In the genomic region with DNA sequence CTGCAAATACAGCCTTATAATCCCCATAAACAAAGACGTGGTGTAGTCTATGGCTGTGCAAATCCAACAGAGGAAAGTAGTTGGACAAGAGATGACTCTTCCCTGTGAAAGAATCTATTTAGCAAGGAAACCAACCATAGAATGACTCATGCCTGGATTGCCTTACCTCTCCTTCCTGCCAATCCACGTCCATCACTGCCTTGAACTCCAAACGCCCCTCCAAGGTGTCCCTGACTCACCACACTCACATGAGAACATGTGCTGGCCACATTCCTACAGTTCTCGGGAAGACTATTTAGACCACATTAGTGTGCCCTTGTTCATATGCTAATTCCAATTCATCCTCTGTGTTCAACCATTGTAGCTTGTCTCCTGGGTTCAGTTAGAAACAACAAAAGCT, we compare ENCODE assay signal across 15 cellular contexts.
A peak's percentile ranks its signal among the peaks of the same experiment; 100 is the strongest.
DNase-seq lines count a peak whose midpoint lies in the region; ATAC-seq, FAIRE-seq and TF ChIP-seq lines count a peak whose summit lies in the region.
"Had no signal": no experiment of that assay in that cellular context is flagged by ENCODE, and none has a peak within 500 bp of the region (broad histone marks: within the 10 kb centered on the region; RNA-seq: fewer than 3 reads in every experiment).

No MANE protein-coding gene starts in this region.

- H3K27ac ChIP-seq in K562 (ENCODE audit: extremely low read depth, low read depth, low read length), result no peak overlapping the region
- no peak overlapping the region for H3K27ac ChIP-seq in keratinocyte (ENCODE audit: control insufficient read depth, insufficient read depth, low read length)
- H3K27ac ChIP-seq: left lung, Peyer's patch, psoas muscle had no signal

- H3K9ac ChIP-seq in K562 (ENCODE audit: insufficient read depth in 1 of 2, low read depth in 2 of 2, low read length in 2 of 2) (no peak overlapping the region), keratinocyte (ENCODE audit: control insufficient read depth, extremely low read depth, insufficient read depth, low read length) (no peak overlapping the region)

- FAIRE-seq in K562 (lab: Jason Lieb, UNC) (no peak), keratinocyte (lab: Jason Lieb, UNC) (peak; percentile 95)

- 0% methylated on average over 4 of the region's 4 CpGs for WGBS in K562 (ENCODE audit: insufficient coverage, low coverage, missing lambda C conversion rate)

- H3K4me1 ChIP-seq in K562 (replicated peaks in 1 of 2; ENCODE audit: control insufficient read depth in 2 of 2, insufficient read depth in 2 of 2, low read length in 2 of 2) (no peaks in the 10 kb centered on the region), keratinocyte (ENCODE audit: control insufficient read depth, extremely low read depth, insufficient read depth, low read length) (peaks cover 10% of the 10 kb centered on the region)
- H3K4me1 ChIP-seq: left lung, Peyer's patch, psoas muscle had no signal

- in situ Hi-C loops in K562 (cut with MboI), result no loop called here

- dilution Hi-C loops in keratinocyte (cut with MboI; ENCODE audit: extremely low pct_ligation_motif_present, low sequenced_read_pairs), result no loop called here

- H3K4me2 ChIP-seq in K562 (ENCODE audit: insufficient read depth, low read length), result no peak overlapping the region
- no peak overlapping the region for H3K4me2 ChIP-seq in keratinocyte (ENCODE audit: control insufficient read depth, extremely low read depth, insufficient read depth, low read depth, low read length)

- DNase-seq in AG09319 (ENCODE audit: extremely low read depth, low read depth) (peak; percentile 75), HS-5 (ENCODE audit: low read depth) (peak; percentile 96), K562 (ENCODE audit: extremely low read depth in 1 of 4, low spot score in 3 of 4) (no peak), keratinocyte (ENCODE audit: low read depth, low spot score) (peak; percentile 85), NCI-H510A (lab: John Stamatoyannopoulos, UW) (no peak), pons (ENCODE audit: low spot score) (no peak), cerebellum (ENCODE audit: low spot score) (no peak)
- DNase-seq in activated effector memory CD4-positive, alpha-beta T cell treated with anti-CD3 and anti-CD28 coated beads, Interleukin-2, amount 50 U/mL, for 16 hours, result no peak
- DNase-seq: activated CD4-positive, alpha-beta T cell treated with anti-CD3 and anti-CD28 coated beads, Interleukin-2, amount 10 ng/mL, durations not matched to agents 24 days and 14 days; activated naive CD4-positive, alpha-beta T cell treated with anti-CD3 and anti-CD28 coated beads for 36 hours; effector memory CD8-positive, alpha-beta T cell; left lung; NCI-H1694; Peyer's patch had no signal

- no peak for ATAC-seq in K562
- ATAC-seq: effector memory CD8-positive, alpha-beta T cell; left lung had no signal

- no TSS peak for BruUV-seq in K562 (replicated peaks; lab: Mats Ljungman, UMichigan)

- intact Hi-C loops in K562 (cut with micrococcal nuclease), result loop anchor here (5.0 kb wide), 1 partner anchor 41 kb away; no protein-coding TSS in a partner anchor

- TF ChIP-seq CTCF in AG09319 (IDR thresholded peaks at IDR 0.05; ENCODE audit: low read depth, low read length) (no peak), K562 (IDR thresholded peaks at IDR 0.05 in 2 of 3, conservative IDR thresholded peaks at IDR 0.05 in 1 of 3; ENCODE audit: insufficient read depth in 2 of 3, low read depth in 1 of 3, low read length in 3 of 3) (no peak), keratinocyte (optimal IDR thresholded peaks at IDR 0.05 in 1 of 3, IDR thresholded peaks at IDR 0.05 in 1 of 3, conservative IDR thresholded peaks at IDR 0.05 in 1 of 3; ENCODE audit: extremely low read depth in 1 of 3, insufficient read depth in 2 of 3, low read length in 3 of 3) (no peak)

- H3K9me1 ChIP-seq in K562 (ENCODE audit: control insufficient read depth, insufficient read depth, low read length), result no peaks in the 10 kb centered on the region
- no peaks in the 10 kb centered on the region for H3K9me1 ChIP-seq in keratinocyte (ENCODE audit: control insufficient read depth, extremely low read depth, insufficient read depth, low read length)

- H3K4me3 ChIP-seq in K562, result no peak overlapping the region
- no peak overlapping the region for H3K4me3 ChIP-seq in keratinocyte (ENCODE audit: control insufficient read depth in 2 of 3, extremely low read depth in 1 of 3, insufficient read depth in 2 of 3, low read depth in 1 of 3, low read length in 3 of 3)
- H3K4me3 ChIP-seq: left lung, Peyer's patch, psoas muscle had no signal

- TF ChIP-seq RAD21 in K562 (CRISPR knock-in tag; conservative IDR thresholded peaks at IDR 0.05 in 1 of 2, IDR thresholded peaks at IDR 0.05 in 1 of 2), result no peak

- CTCF ChIA-PET in K562 (lab: Yijun Ruan, JAX; ENCODE audit: low intra/inter-chr PET ratio), result no interaction called here

- TF ChIP-seq POLR2A in K562 (conservative IDR thresholded peaks at IDR 0.05), result no peak

- H2AFZ ChIP-seq in K562 (ENCODE audit: low read depth, low read length) (no peak overlapping the region), keratinocyte (ENCODE audit: control insufficient read depth, low read length) (no peak overlapping the region)

- no peaks in the 10 kb centered on the region; a peak in 2 of 5 replicates for H3K27me3 ChIP-seq in K562 (ENCODE audit: control insufficient read depth in 2 of 2, insufficient read depth in 2 of 2, low read length in 2 of 2)
- no peaks in the 10 kb centered on the region for H3K27me3 ChIP-seq in keratinocyte (ENCODE audit: control insufficient read depth, extremely low read depth, insufficient read depth, low read length)
- H3K27me3 ChIP-seq: left lung, Peyer's patch had no signal

- H3K79me2 ChIP-seq in K562 (ENCODE audit: control insufficient read depth, insufficient read depth, low read length) (no peaks in the 10 kb centered on the region), keratinocyte (ENCODE audit: control insufficient read depth, insufficient read depth, low read length) (no peaks in the 10 kb centered on the region)

- POLR2A ChIA-PET in K562 (lab: Yijun Ruan, JAX), result interaction anchor here (1.2 kb wide), 1 partner anchor 11 kb away, joined by 3 read pairs; no protein-coding TSS in a partner anchor

- TF ChIP-seq EP300 in K562 (IDR thresholded peaks at IDR 0.05; ENCODE audit: low read length), result no peak

- H4K20me1 ChIP-seq in K562 (replicated peaks; ENCODE audit: control insufficient read depth, insufficient read depth, low read length) (no peaks in the 10 kb centered on the region), keratinocyte (ENCODE audit: control insufficient read depth, extremely low read depth, insufficient read depth, low read length) (no peaks in the 10 kb centered on the region)

- H3K9me3 ChIP-seq in K562 (replicated peaks; ENCODE audit: control insufficient read depth, insufficient read depth, low read depth, low read length) (no peaks in the 10 kb centered on the region), keratinocyte (ENCODE audit: control insufficient read depth, low read depth, low read length) (no peaks in the 10 kb centered on the region)
- H3K9me3 ChIP-seq: Peyer's patch, psoas muscle had no signal

- H3K36me3 ChIP-seq in K562 (ENCODE audit: control insufficient read depth, insufficient read depth, low read length) (no peaks in the 10 kb centered on the region), keratinocyte (ENCODE audit: control insufficient read depth in 2 of 2, extremely low read depth in 1 of 2, insufficient read depth in 2 of 2, low read length in 2 of 2) (no peaks in the 10 kb centered on the region)
- H3K36me3 ChIP-seq: left lung, Peyer's patch had no signal

TF ChIP-seq in K562, 482 proteins besides CTCF, POLR2A, EP300 and RAD21:
- TF ChIP-seq ZC3H8 (IDR thresholded peaks at IDR 0.05) (no peak), MEIS2 (IDR thresholded peaks at IDR 0.05; ENCODE audit: partially characterized antibody) (no peak), FOSL1 (tag; conservative IDR thresholded peaks at IDR 0.05) (0 out of 2 replicates have a peak, but pooled peaks have one; percentile 16), TAF9B (IDR thresholded peaks at IDR 0.05; ENCODE audit: partially characterized antibody) (no peak)
- TF ChIP-seq, protein P1, sequence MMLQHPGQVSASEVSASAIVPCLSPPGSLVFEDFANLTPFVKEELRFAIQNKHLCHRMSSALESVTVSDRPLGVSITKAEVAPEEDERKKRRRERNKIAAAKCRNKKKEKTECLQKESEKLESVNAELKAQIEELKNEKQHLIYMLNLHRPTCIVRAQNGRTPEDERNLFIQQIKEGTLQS (IDR thresholded peaks at IDR 0.05), result peak; percentile 32; the same call in 1 of the 2 replicates
- TF ChIP-seq, protein P1 (CRISPR knock-in tag; conservative IDR thresholded peaks at IDR 0.05), result no peak
- TF ChIP-seq, protein P2, sequence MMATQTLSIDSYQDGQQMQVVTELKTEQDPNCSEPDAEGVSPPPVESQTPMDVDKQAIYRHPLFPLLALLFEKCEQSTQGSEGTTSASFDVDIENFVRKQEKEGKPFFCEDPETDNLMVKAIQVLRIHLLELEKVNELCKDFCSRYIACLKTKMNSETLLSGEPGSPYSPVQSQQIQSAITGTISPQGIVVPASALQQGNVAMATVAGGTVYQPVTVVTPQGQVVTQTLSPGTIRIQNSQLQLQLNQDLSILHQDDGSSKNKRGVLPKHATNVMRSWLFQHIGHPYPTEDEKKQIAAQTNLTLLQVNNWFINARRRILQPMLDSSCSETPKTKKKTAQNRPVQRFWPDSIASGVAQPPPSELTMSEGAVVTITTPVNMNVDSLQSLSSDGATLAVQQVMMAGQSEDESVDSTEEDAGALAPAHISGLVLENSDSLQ (IDR thresholded peaks at IDR 0.05), result 0 out of 2 replicates have a peak, but pooled peaks have one; percentile 13

Comparison
In these comparisons a context has a peak if more than half of its experiments do, and no peak if none do; other contexts are left out.
1. DNase-seq: peak in AG09319 (single experiment), HS-5 (single experiment) and keratinocyte (single experiment); none in K562 (0 of 4), NCI-H510A (single experiment), pons (single experiment), activated effector memory CD4-positive, alpha-beta T cell treated with anti-CD3 and anti-CD28 coated beads, Interleukin-2, amount 50 U/mL, for 16 hours (single experiment) and cerebellum (single experiment).